Comparison of ENCODE assay signal across 3 cellular contexts in the genomic region with DNA sequence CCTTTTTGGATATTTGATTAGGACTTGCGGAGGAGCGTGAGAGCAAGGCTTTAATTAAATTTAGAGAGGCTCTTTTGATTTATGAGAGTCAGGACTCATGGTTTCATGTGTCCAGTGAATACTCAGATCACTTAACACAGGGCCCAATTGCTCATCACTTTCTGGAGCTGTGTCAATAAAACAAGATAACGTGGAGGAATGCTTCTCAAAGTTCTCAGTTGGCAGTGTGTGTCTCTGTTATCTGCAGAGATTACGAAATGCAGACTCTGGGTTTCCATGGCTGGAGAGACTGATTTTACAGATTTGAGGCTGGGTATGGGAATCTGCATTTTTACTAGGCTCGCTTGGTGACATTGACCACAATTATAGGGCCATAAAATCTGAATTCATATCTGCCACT.
TF ChIP-seq lines count a peak whose summit lies in the region.

No MANE protein-coding gene starts in this region.

TF ChIP-seq in SK-N-SH treated with all-trans-retinoic acid at 6 μM for 48 hours, 23 proteins besides CTCF, POLR2A, EP300 and RAD21 (continued from another document):
- TF ChIP-seq, protein P1, sequence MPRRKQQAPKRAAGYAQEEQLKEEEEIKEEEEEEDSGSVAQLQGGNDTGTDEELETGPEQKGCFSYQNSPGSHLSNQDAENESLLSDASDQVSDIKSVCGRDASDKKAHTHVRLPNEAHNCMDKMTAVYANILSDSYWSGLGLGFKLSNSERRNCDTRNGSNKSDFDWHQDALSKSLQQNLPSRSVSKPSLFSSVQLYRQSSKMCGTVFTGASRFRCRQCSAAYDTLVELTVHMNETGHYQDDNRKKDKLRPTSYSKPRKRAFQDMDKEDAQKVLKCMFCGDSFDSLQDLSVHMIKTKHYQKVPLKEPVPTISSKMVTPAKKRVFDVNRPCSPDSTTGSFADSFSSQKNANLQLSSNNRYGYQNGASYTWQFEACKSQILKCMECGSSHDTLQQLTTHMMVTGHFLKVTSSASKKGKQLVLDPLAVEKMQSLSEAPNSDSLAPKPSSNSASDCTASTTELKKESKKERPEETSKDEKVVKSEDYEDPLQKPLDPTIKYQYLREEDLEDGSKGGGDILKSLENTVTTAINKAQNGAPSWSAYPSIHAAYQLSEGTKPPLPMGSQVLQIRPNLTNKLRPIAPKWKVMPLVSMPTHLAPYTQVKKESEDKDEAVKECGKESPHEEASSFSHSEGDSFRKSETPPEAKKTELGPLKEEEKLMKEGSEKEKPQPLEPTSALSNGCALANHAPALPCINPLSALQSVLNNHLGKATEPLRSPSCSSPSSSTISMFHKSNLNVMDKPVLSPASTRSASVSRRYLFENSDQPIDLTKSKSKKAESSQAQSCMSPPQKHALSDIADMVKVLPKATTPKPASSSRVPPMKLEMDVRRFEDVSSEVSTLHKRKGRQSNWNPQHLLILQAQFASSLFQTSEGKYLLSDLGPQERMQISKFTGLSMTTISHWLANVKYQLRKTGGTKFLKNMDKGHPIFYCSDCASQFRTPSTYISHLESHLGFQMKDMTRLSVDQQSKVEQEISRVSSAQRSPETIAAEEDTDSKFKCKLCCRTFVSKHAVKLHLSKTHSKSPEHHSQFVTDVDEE (CRISPR knock-in tag; IDR thresholded peaks at IDR 0.05): 0 out of 2 replicates have a peak, but pooled peaks have one; percentile 49
- TF ChIP-seq, protein P2, sequence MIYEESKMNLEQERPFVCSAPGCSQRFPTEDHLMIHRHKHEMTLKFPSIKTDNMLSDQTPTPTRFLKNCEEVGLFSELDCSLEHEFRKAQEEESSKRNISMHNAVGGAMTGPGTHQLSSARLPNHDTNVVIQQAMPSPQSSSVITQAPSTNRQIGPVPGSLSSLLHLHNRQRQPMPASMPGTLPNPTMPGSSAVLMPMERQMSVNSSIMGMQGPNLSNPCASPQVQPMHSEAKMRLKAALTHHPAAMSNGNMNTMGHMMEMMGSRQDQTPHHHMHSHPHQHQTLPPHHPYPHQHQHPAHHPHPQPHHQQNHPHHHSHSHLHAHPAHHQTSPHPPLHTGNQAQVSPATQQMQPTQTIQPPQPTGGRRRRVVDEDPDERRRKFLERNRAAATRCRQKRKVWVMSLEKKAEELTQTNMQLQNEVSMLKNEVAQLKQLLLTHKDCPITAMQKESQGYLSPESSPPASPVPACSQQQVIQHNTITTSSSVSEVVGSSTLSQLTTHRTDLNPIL (CRISPR knock-in tag; IDR thresholded peaks at IDR 0.05; ENCODE audit: low read depth): 0 out of 2 replicates have a peak, but pooled peaks have one; percentile 34
- no peak for TF ChIP-seq ZNF70 (CRISPR knock-in tag; IDR thresholded peaks at IDR 0.05)

TF ChIP-seq in SK-N-SH, 30 proteins besides CTCF, POLR2A, EP300 and RAD21 (continued from another document):
- TF ChIP-seq FOSL2 (IDR thresholded peaks at IDR 0.05; ENCODE audit: borderline replicate concordance, low read depth): no peak
- TF ChIP-seq, protein P3, sequence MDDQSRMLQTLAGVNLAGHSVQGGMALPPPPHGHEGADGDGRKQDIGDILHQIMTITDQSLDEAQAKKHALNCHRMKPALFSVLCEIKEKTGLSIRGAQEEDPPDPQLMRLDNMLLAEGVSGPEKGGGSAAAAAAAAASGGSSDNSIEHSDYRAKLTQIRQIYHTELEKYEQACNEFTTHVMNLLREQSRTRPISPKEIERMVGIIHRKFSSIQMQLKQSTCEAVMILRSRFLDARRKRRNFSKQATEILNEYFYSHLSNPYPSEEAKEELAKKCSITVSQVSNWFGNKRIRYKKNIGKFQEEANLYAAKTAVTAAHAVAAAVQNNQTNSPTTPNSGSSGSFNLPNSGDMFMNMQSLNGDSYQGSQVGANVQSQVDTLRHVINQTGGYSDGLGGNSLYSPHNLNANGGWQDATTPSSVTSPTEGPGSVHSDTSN (IDR thresholded peaks at IDR 0.05): no peak
- no peak for TF ChIP-seq TEAD4 (IDR thresholded peaks at IDR 0.05; ENCODE audit: borderline replicate concordance, insufficient read depth)
- TF ChIP-seq GABPA (IDR thresholded peaks at IDR 0.05; ENCODE audit: low read depth): no peak
- TF ChIP-seq EZH2phosphoT487 (IDR thresholded peaks at IDR 0.05; ENCODE audit: borderline replicate concordance, low read depth): no peak
- no peak for TF ChIP-seq NRF1 (IDR thresholded peaks at IDR 0.05; ENCODE audit: low read depth, low read length)
- TF ChIP-seq, protein P4, sequence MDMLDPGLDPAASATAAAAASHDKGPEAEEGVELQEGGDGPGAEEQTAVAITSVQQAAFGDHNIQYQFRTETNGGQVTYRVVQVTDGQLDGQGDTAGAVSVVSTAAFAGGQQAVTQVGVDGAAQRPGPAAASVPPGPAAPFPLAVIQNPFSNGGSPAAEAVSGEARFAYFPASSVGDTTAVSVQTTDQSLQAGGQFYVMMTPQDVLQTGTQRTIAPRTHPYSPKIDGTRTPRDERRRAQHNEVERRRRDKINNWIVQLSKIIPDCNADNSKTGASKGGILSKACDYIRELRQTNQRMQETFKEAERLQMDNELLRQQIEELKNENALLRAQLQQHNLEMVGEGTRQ (IDR thresholded peaks at IDR 0.05; ENCODE audit: borderline replicate concordance, low read depth, low read length): no peak
- TF ChIP-seq MXI1 (IDR thresholded peaks at IDR 0.05; ENCODE audit: low read depth, low read length): no peak
- TF ChIP-seq JUND (IDR thresholded peaks at IDR 0.05): no peak
TF ChIP-seq in SK-N-SH: peak in this region for 0.

TF ChIP-seq in GM23338, 12 proteins besides CTCF, POLR2A, EP300 and RAD21 (continued from another document):
- TF ChIP-seq, protein P5, sequence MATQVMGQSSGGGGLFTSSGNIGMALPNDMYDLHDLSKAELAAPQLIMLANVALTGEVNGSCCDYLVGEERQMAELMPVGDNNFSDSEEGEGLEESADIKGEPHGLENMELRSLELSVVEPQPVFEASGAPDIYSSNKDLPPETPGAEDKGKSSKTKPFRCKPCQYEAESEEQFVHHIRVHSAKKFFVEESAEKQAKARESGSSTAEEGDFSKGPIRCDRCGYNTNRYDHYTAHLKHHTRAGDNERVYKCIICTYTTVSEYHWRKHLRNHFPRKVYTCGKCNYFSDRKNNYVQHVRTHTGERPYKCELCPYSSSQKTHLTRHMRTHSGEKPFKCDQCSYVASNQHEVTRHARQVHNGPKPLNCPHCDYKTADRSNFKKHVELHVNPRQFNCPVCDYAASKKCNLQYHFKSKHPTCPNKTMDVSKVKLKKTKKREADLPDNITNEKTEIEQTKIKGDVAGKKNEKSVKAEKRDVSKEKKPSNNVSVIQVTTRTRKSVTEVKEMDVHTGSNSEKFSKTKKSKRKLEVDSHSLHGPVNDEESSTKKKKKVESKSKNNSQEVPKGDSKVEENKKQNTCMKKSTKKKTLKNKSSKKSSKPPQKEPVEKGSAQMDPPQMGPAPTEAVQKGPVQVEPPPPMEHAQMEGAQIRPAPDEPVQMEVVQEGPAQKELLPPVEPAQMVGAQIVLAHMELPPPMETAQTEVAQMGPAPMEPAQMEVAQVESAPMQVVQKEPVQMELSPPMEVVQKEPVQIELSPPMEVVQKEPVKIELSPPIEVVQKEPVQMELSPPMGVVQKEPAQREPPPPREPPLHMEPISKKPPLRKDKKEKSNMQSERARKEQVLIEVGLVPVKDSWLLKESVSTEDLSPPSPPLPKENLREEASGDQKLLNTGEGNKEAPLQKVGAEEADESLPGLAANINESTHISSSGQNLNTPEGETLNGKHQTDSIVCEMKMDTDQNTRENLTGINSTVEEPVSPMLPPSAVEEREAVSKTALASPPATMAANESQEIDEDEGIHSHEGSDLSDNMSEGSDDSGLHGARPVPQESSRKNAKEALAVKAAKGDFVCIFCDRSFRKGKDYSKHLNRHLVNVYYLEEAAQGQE (IDR thresholded peaks at IDR 0.05; ENCODE audit: unreplicated experiment): no peak
- TF ChIP-seq, protein P6, sequence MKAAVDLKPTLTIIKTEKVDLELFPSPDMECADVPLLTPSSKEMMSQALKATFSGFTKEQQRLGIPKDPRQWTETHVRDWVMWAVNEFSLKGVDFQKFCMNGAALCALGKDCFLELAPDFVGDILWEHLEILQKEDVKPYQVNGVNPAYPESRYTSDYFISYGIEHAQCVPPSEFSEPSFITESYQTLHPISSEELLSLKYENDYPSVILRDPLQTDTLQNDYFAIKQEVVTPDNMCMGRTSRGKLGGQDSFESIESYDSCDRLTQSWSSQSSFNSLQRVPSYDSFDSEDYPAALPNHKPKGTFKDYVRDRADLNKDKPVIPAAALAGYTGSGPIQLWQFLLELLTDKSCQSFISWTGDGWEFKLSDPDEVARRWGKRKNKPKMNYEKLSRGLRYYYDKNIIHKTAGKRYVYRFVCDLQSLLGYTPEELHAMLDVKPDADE (IDR thresholded peaks at IDR 0.05): no peak
